22 cellular contexts compared by ENCODE assay signal in the genomic region with DNA sequence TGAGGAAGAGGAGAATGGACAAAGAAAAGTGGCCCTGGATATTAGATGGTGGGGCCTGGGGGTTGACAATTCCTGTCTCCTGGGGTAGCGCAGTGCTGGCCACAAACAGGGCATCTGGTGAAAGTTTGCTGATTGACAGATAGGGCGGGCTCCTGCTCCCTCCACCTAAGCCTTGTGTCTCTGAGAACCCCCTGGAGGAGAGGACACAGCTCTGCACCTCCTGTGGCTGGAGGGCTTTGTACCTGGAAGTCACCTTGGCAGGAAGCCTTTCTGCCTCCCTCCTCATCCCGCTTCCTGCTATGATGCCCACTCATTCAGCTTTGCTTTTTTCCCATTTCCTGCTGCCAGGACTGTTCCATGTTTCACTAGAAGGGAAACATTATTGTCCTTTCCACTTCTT.
DNase-seq lines count a peak whose midpoint lies in the region; ATAC-seq and TF ChIP-seq lines count a peak whose summit lies in the region.
"Had no signal": no experiment of that assay in that cellular context is flagged by ENCODE, and none has a peak within 500 bp of the region (broad histone marks: within the 10 kb centered on the region; RNA-seq: fewer than 3 reads in every experiment).

No MANE protein-coding gene starts in this region.

- POLR2A ChIA-PET in WTC11 (lab: Charles Lee), result no interaction called here

- TF ChIP-seq POLR2A in spleen (IDR thresholded peaks at IDR 0.05), result no peak
- TF ChIP-seq POLR2A in prostate gland (IDR thresholded peaks at IDR 0.05), result no peak

- H3K4me3 Mint-ChIP-seq in WTC11 (no peak overlapping the region), nephron (no peak overlapping the region)
- H3K4me3 Mint-ChIP-seq: CD8-positive, alpha-beta T cell; H9 had no signal

- no peak overlapping the region for H3K4me3 ChIP-seq in GM12864 (ENCODE audit: low read depth, low read length)
- no peak overlapping the region for H3K4me3 ChIP-seq in spleen
- no peak overlapping the region for H3K4me3 ChIP-seq in prostate gland
- H3K4me3 ChIP-seq: A549, SK-N-MC had no signal

- intact Hi-C loops in spleen (cut with DNase I; ENCODE audit: low total_unique reads) (no loop called here), prostate gland (cut with DNase I) (no loop called here)

- H3K27ac Mint-ChIP-seq in WTC11 (no peak overlapping the region), nephron (peak overlapping the region in 2 of 3 experiments; percentile 34 to 51)
- H3K27ac Mint-ChIP-seq: CD8-positive, alpha-beta T cell had no signal

- H3K36me3 ChIP-seq in spleen, result no peaks in the 10 kb centered on the region
- H3K36me3 ChIP-seq in prostate gland, result no peaks in the 10 kb centered on the region

- ATAC-seq in WTC11, result 0 out of 2 replicates have a peak, but pooled peaks have one; percentile 20
- ATAC-seq: A549; CD8-positive, alpha-beta T cell; Panc1 had no signal

- H3K27ac ChIP-seq in spleen, result no peak overlapping the region
- no peak overlapping the region for H3K27ac ChIP-seq in prostate gland
- H3K27ac ChIP-seq: A549, SK-N-MC had no signal

- DNase-seq in GM12864 (ENCODE audit: low read depth) (no peak), WTC11 (ENCODE audit: low spot score) (no peak), spleen (peak; percentile 11), GOT3 (lab: John Stamatoyannopoulos, UW) (no peak), prostate gland (ENCODE audit: low spot score) (no peak)
- no peak for DNase-seq in central memory CD4-positive, alpha-beta T cell
- DNase-seq: AML-193; C1 segment of cervical spinal cord; CD8-positive, alpha-beta T cell; DMS79 treated with DMSO at 0.1 percent for 48 hours; GF-D8; H9; Kasumi-1; NCI-H1105 treated with DMSO at 0.1 percent for 48 hours; NCI-H2029; NCI-H446 treated with DMSO at 0.1 percent for 48 hours; NCI-H526; SIG-M5 had no signal

- peaks cover 5% of the 10 kb centered on the region; the same call in 1 of the 2 replicates for H3K27me3 Mint-ChIP-seq in WTC11 (ENCODE audit: low read depth)
- H3K27me3 Mint-ChIP-seq in nephron (ENCODE audit: low read depth), result peaks cover 12% of the 10 kb centered on the region

- TF ChIP-seq CTCF in GM12864 (IDR thresholded peaks at IDR 0.05; ENCODE audit: low read depth, low read length, missing control alignments) (peak; percentile 13), WTC11 (IDR thresholded peaks at IDR 0.05) (no peak), nephron (IDR thresholded peaks at IDR 0.05; ENCODE audit: unreplicated experiment in 3 of 3) (no peak), spleen (IDR thresholded peaks at IDR 0.05 in 8 of 11, conservative IDR thresholded peaks at IDR 0.05 in 3 of 11) (no peak), prostate gland (IDR thresholded peaks at IDR 0.05) (no peak)

- H3K4me1 Mint-ChIP-seq in WTC11 (peaks cover 8% of the 10 kb centered on the region), nephron (peaks cover 34% of the 10 kb centered on the region)

- H3K9me3 ChIP-seq in spleen, result peaks cover 0 to 7% (median 0%) of the 10 kb centered on the region in 8 donors
- no peaks in the 10 kb centered on the region for H3K9me3 ChIP-seq in prostate gland
- H3K9me3 ChIP-seq: A549 had no signal

- WGBS in spleen, 5 donors, result 88 to 100% (median 89%) methylated on average over 3 of the region's 3 CpGs
- 98% methylated on average over 3 of the region's 3 CpGs for WGBS in prostate gland

- CTCF ChIA-PET in WTC11 (lab: Charles Lee), result interaction anchor here (0.8 to 1.3 kb wide), 2 partner anchors 65 to 117 kb away, joined by 3 to 4 read pairs; no protein-coding TSS in a partner anchor

- H3K36me3 Mint-ChIP-seq in WTC11 (peaks cover 2% of the 10 kb centered on the region), nephron (ENCODE audit: low read depth) (no peaks in the 10 kb centered on the region)
- H3K36me3 Mint-ChIP-seq: CD8-positive, alpha-beta T cell had no signal

- peaks cover 0 to 1% (median 0%) of the 10 kb centered on the region in 7 donors for H3K27me3 ChIP-seq in spleen (replicated peaks in 1 of 7)
- no peaks in the 10 kb centered on the region for H3K27me3 ChIP-seq in prostate gland (replicated peaks; ENCODE audit: insufficient read depth)

- H3K4me1 ChIP-seq in spleen (peaks cover 1 to 14% (median 3%) of the 10 kb centered on the region in 6 donors), prostate gland (replicated peaks) (no peaks in the 10 kb centered on the region)

- H3K9me3 Mint-ChIP-seq in WTC11, result peaks cover 14% of the 10 kb centered on the region
- H3K9me3 Mint-ChIP-seq in nephron, result peaks cover 7% of the 10 kb centered on the region
- H3K9me3 Mint-ChIP-seq: CD8-positive, alpha-beta T cell had no signal

TF ChIP-seq in WTC11, 78 proteins besides CTCF, POLR2A, EP300 and RAD21 (continues in another document):
- TF ChIP-seq ZNF317 (CRISPR knock-in tag; IDR thresholded peaks at IDR 0.05; ENCODE audit: borderline replicate concordance, low read depth) (no peak), TCF7 (CRISPR knock-in tag; IDR thresholded peaks at IDR 0.05; ENCODE audit: low read depth) (no peak), ELF4 (CRISPR knock-in tag; IDR thresholded peaks at IDR 0.05; ENCODE audit: low read depth) (no peak), ATF1 (CRISPR knock-in tag; IDR thresholded peaks at IDR 0.05) (no peak), IRF1 (CRISPR knock-in tag; IDR thresholded peaks at IDR 0.05) (no peak), JAZF1 (CRISPR knock-in tag; IDR thresholded peaks at IDR 0.05) (no peak), HMGXB4 (CRISPR knock-in tag; IDR thresholded peaks at IDR 0.05) (no peak)
- TF ChIP-seq, protein P1, sequence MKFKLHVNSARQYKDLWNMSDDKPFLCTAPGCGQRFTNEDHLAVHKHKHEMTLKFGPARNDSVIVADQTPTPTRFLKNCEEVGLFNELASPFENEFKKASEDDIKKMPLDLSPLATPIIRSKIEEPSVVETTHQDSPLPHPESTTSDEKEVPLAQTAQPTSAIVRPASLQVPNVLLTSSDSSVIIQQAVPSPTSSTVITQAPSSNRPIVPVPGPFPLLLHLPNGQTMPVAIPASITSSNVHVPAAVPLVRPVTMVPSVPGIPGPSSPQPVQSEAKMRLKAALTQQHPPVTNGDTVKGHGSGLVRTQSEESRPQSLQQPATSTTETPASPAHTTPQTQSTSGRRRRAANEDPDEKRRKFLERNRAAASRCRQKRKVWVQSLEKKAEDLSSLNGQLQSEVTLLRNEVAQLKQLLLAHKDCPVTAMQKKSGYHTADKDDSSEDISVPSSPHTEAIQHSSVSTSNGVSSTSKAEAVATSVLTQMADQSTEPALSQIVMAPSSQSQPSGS (CRISPR knock-in tag; IDR thresholded peaks at IDR 0.05; ENCODE audit: borderline replicate concordance, low read depth), result no peak
- TF ChIP-seq, protein P2, sequence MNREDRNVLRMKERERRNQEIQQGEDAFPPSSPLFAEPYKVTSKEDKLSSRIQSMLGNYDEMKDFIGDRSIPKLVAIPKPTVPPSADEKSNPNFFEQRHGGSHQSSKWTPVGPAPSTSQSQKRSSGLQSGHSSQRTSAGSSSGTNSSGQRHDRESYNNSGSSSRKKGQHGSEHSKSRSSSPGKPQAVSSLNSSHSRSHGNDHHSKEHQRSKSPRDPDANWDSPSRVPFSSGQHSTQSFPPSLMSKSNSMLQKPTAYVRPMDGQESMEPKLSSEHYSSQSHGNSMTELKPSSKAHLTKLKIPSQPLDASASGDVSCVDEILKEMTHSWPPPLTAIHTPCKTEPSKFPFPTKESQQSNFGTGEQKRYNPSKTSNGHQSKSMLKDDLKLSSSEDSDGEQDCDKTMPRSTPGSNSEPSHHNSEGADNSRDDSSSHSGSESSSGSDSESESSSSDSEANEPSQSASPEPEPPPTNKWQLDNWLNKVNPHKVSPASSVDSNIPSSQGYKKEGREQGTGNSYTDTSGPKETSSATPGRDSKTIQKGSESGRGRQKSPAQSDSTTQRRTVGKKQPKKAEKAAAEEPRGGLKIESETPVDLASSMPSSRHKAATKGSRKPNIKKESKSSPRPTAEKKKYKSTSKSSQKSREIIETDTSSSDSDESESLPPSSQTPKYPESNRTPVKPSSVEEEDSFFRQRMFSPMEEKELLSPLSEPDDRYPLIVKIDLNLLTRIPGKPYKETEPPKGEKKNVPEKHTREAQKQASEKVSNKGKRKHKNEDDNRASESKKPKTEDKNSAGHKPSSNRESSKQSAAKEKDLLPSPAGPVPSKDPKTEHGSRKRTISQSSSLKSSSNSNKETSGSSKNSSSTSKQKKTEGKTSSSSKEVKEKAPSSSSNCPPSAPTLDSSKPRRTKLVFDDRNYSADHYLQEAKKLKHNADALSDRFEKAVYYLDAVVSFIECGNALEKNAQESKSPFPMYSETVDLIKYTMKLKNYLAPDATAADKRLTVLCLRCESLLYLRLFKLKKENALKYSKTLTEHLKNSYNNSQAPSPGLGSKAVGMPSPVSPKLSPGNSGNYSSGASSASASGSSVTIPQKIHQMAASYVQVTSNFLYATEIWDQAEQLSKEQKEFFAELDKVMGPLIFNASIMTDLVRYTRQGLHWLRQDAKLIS (CRISPR knock-in tag; IDR thresholded peaks at IDR 0.05; ENCODE audit: borderline replicate concordance), result no peak
